ENCODE assay signal across 8 cellular contexts in the genomic region with DNA sequence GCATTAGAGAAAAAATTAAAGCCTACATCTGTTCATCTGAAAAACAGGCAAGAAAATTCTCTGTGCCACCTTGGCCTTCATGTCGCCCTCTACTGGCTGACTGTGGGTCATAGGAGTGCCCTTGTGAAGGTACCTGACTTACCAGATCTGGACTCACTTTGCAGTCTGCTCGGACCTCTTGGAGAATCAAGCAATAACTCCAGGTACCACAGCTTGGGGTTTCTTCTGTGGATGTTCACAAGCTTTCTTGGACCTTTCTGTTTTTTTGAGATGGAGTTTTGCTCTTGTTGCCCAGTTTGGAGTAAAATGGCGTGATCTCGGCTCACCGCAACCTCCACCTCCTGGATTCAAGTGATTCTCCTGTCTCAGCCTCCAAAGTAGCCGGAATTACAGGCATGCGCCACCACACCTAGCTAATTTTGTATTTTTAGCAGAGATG. TPM values are rescaled to one million over a fixed set of nuclear protein-coding genes. Genes with fewer than 3 reads are reported as not detected.
A peak's percentile ranks its signal among the peaks of the same experiment; 100 is the strongest.
DNase-seq lines count a peak whose midpoint lies in the region; ATAC-seq and TF ChIP-seq lines count a peak whose summit lies in the region.

No MANE protein-coding gene starts in this region.

- intact Hi-C loops in Calu3 (cut with micrococcal nuclease; ENCODE audit: unreplicated experiment) = no loop called here

- peaks cover 8% of the 10 kb centered on the region for H3K27me3 Mint-ChIP-seq in Calu3 (ENCODE audit: unreplicated experiment)
- H3K27me3 Mint-ChIP-seq in activated CD8-positive, alpha-beta memory T cell treated with anti-CD3 and anti-CD28 coated beads, Interleukin-2, amount 10 ng/mL, durations not matched to agents 7 days and 5 days = no peaks in the 10 kb centered on the region

- no peak overlapping the region for H3K23ac ChIP-seq in trophoblast cell (ENCODE audit: low read length)

- H3K27ac ChIP-seq in trophoblast cell (ENCODE audit: low read depth, low read length) = no peak overlapping the region

- BruUV-seq in Calu3 (replicated peaks; lab: Mats Ljungman, UMichigan) = no TSS peak

- no peaks in the 10 kb centered on the region for H3K79me1 ChIP-seq in trophoblast cell (ENCODE audit: low read length)

- no peaks in the 10 kb centered on the region for H3K4me1 ChIP-seq in trophoblast cell (ENCODE audit: control insufficient read depth in 1 of 2, insufficient read depth in 2 of 2, low read length in 2 of 2)

- no peaks in the 10 kb centered on the region for H3K79me2 ChIP-seq in trophoblast cell (ENCODE audit: control insufficient read depth, insufficient read depth, low read length, poor library complexity)

- H4K91ac ChIP-seq in trophoblast cell (ENCODE audit: low read depth, low read length) = no peak overlapping the region

- CTCF ChIA-PET in Calu3 (lab: Charles Lee) = no interaction called here
- CTCF ChIA-PET in activated CD8-positive, alpha-beta memory T cell treated with anti-CD3 and anti-CD28 coated beads, Interleukin-2, amount 10 ng/mL, durations not matched to agents 7 days and 5 days (lab: Charles Lee) = interaction anchor here (0.7 kb wide), 1 partner anchor 9 kb away, joined by 4 read pairs; no protein-coding TSS in a partner anchor

- H3K27ac Mint-ChIP-seq in Calu3 (ENCODE audit: unreplicated experiment) = no peak overlapping the region
- no peak overlapping the region for H3K27ac Mint-ChIP-seq in activated CD8-positive, alpha-beta memory T cell treated with anti-CD3 and anti-CD28 coated beads, Interleukin-2, amount 10 ng/mL, durations not matched to agents 7 days and 5 days

- no peaks in the 10 kb centered on the region for H3K36me3 Mint-ChIP-seq in Calu3 (ENCODE audit: insufficient read depth, unreplicated experiment)
- H3K36me3 Mint-ChIP-seq in activated CD8-positive, alpha-beta memory T cell treated with anti-CD3 and anti-CD28 coated beads, Interleukin-2, amount 10 ng/mL, durations not matched to agents 7 days and 5 days = no peaks in the 10 kb centered on the region

- H3K9me3 Mint-ChIP-seq in Calu3 (ENCODE audit: low read depth, unreplicated experiment) = no peaks in the 10 kb centered on the region
- no peaks in the 10 kb centered on the region for H3K9me3 Mint-ChIP-seq in activated CD8-positive, alpha-beta memory T cell treated with anti-CD3 and anti-CD28 coated beads, Interleukin-2, amount 10 ng/mL, durations not matched to agents 7 days and 5 days (ENCODE audit: low read depth)

- TF ChIP-seq CTCF in Calu3 (IDR thresholded peaks at IDR 0.05; ENCODE audit: unreplicated experiment) = peak; percentile 27
- peak; percentile 72 for TF ChIP-seq CTCF in LNCaP clone FGC (IDR thresholded peaks at IDR 0.05; ENCODE audit: control insufficient read depth, extremely low read depth, insufficient read depth)

- H3K4me2 ChIP-seq in trophoblast cell (ENCODE audit: low read length) = no peak overlapping the region

- no peak overlapping the region for H3K18ac ChIP-seq in trophoblast cell (ENCODE audit: low read length)

- no peaks in the 10 kb centered on the region for H3K27me3 ChIP-seq in trophoblast cell (ENCODE audit: insufficient read depth, low read length)

- no peak overlapping the region for H3K4me3 ChIP-seq in LNCaP clone FGC (ENCODE audit: low read depth, low read length)
- no peak overlapping the region for H3K4me3 ChIP-seq in trophoblast cell (ENCODE audit: low read depth, low read length)

- H2BK120ac ChIP-seq in trophoblast cell (ENCODE audit: insufficient read depth, low read length, poor library complexity) = no peak overlapping the region

- no peak overlapping the region for H2AFZ ChIP-seq in trophoblast cell (ENCODE audit: insufficient read depth, low read length, poor library complexity)

- H3K36me3 ChIP-seq in trophoblast cell (ENCODE audit: control insufficient read depth in 1 of 2, insufficient read depth in 2 of 2, low read length in 2 of 2) = no peaks in the 10 kb centered on the region

- no peak overlapping the region for H4K8ac ChIP-seq in trophoblast cell (ENCODE audit: low read depth, low read length)

- WGBS in trophoblast cell (ENCODE audit: extremely low coverage, insufficient coverage, insufficient read length) = no CpG with 5 or more reads among the region's 7 CpGs

- no peak overlapping the region for H2AK5ac ChIP-seq in trophoblast cell (ENCODE audit: low read length)

- no peak overlapping the region for H3K9ac ChIP-seq in trophoblast cell (ENCODE audit: low read length)

- no peak overlapping the region for H3K14ac ChIP-seq in trophoblast cell (ENCODE audit: low read length)

- H2BK5ac ChIP-seq in trophoblast cell (ENCODE audit: low read depth, low read length, poor library complexity) = no peak overlapping the region

- no peak overlapping the region for H3K4me3 Mint-ChIP-seq in Calu3 (ENCODE audit: low read depth, unreplicated experiment)
- no peak overlapping the region for H3K4me3 Mint-ChIP-seq in activated CD8-positive, alpha-beta memory T cell treated with anti-CD3 and anti-CD28 coated beads, Interleukin-2, amount 10 ng/mL, durations not matched to agents 7 days and 5 days

- H2BK12ac ChIP-seq in trophoblast cell (ENCODE audit: low read length) = no peak overlapping the region

- peaks cover 40% of the 10 kb centered on the region for H3K9me3 ChIP-seq in trophoblast cell (ENCODE audit: insufficient read depth, low read depth, low read length)

- ATAC-seq in activated CD8-positive, alpha-beta memory T cell treated with anti-CD3 and anti-CD28 coated beads, Interleukin-2, amount 10 ng/mL, durations not matched to agents 7 days and 5 days = no peak
- ATAC-seq in HG03520 (IDR thresholded peaks at IDR 0.05; ENCODE audit: unreplicated experiment) (no peak), HG03039 (IDR thresholded peaks at IDR 0.05; ENCODE audit: unreplicated experiment) (no peak)

- no peak overlapping the region for H4K12ac ChIP-seq in trophoblast cell (ENCODE audit: low read depth, low read length)

- H3K4me1 Mint-ChIP-seq in Calu3 (ENCODE audit: low read depth, unreplicated experiment) = no peaks in the 10 kb centered on the region
- no peaks in the 10 kb centered on the region for H3K4me1 Mint-ChIP-seq in activated CD8-positive, alpha-beta memory T cell treated with anti-CD3 and anti-CD28 coated beads, Interleukin-2, amount 10 ng/mL, durations not matched to agents 7 days and 5 days

- no peak overlapping the region for H3K4ac ChIP-seq in trophoblast cell (ENCODE audit: low read depth, low read length)

- DNase-seq in Calu3 (peak; percentile 35), LNCaP clone FGC (ENCODE audit: low read depth) (peak; percentile 6), trophoblast cell (peak; percentile 22 to 50), inferior parietal cortex (ENCODE audit: extremely low spot score) (no peak), HuH-7 (ENCODE audit: low spot score) (no peak)
- peak; percentile 62 for DNase-seq in activated CD8-positive, alpha-beta memory T cell treated with anti-CD3 and anti-CD28 coated beads, Interleukin-2, amount 10 ng/mL, durations not matched to agents 7 days and 5 days

RNA-seq across cellular contexts. Expression of gene PRAMEF18, which starts 2.4 kb away (rescaled TPM):
- total RNA-seq in Calu3 (2022) = not detected in 2 replicates
- total RNA-seq in activated CD8-positive, alpha-beta memory T cell treated with anti-CD3 and anti-CD28 coated beads, Interleukin-2, amount 10 ng/mL, durations not matched to agents 7 days and 5 days = not detected
- not detected in 2 replicates for polyA plus RNA-seq in trophoblast cell (2013)

RNA-seq across cellular contexts. Expression of gene PRAMEF5, which starts 25.6 kb away (rescaled TPM):
- total RNA-seq in Calu3 (2022) = not detected in 2 replicates
- not detected for total RNA-seq in activated CD8-positive, alpha-beta memory T cell treated with anti-CD3 and anti-CD28 coated beads, Interleukin-2, amount 10 ng/mL, durations not matched to agents 7 days and 5 days
- not detected in 2 replicates for polyA plus RNA-seq in trophoblast cell (2013)

RNA-seq across cellular contexts. Expression of gene PRAMEF13, which starts 27.2 kb away (rescaled TPM):
- not detected in 2 replicates for total RNA-seq in Calu3 (2022)
- total RNA-seq in activated CD8-positive, alpha-beta memory T cell treated with anti-CD3 and anti-CD28 coated beads, Interleukin-2, amount 10 ng/mL, durations not matched to agents 7 days and 5 days = not detected
- not detected in 2 replicates for polyA plus RNA-seq in trophoblast cell (2013)

RNA-seq across cellular contexts. Expression of gene PRAMEF8, which starts 56.6 kb away (rescaled TPM):
- total RNA-seq in Calu3 (2022) = not detected in 2 replicates
- total RNA-seq in activated CD8-positive, alpha-beta memory T cell treated with anti-CD3 and anti-CD28 coated beads, Interleukin-2, amount 10 ng/mL, durations not matched to agents 7 days and 5 days = not detected
- not detected in 2 replicates for polyA plus RNA-seq in trophoblast cell (2013)

RNA-seq across cellular contexts. Expression of gene PRAMEF9, which starts 56.7 kb away (rescaled TPM):
- not detected in 2 replicates for total RNA-seq in Calu3 (2022)
- total RNA-seq in activated CD8-positive, alpha-beta memory T cell treated with anti-CD3 and anti-CD28 coated beads, Interleukin-2, amount 10 ng/mL, durations not matched to agents 7 days and 5 days = not detected
- polyA plus RNA-seq in trophoblast cell (2013) = not detected in 2 replicates

Comparison
In these comparisons a context has a peak if more than half of its experiments do, and no peak if none do; other contexts are left out.
1. DNase-seq: peak in Calu3 (single experiment), LNCaP clone FGC (single experiment), activated CD8-positive, alpha-beta memory T cell treated with anti-CD3 and anti-CD28 coated beads, Interleukin-2, amount 10 ng/mL, durations not matched to agents 7 days and 5 days (single experiment) and trophoblast cell (2 of 2); none in inferior parietal cortex (single experiment) and HuH-7 (single experiment).